1 cellular context compared by ENCODE assay signal in genomic region chr13:24644051-24644450, GRCh38.
TF ChIP-seq lines count a peak whose summit lies in the region.

No MANE protein-coding gene starts in this region.

TF ChIP-seq in IMR-90, 13 proteins besides CTCF, POLR2A, EP300 and RAD21:
- no peak for TF ChIP-seq FOS (IDR thresholded peaks at IDR 0.05; ENCODE audit: low read depth, low read length)
- TF ChIP-seq CHD1 (IDR thresholded peaks at IDR 0.05; ENCODE audit: low read depth, low read length), result no peak
- TF ChIP-seq CEBPB (IDR thresholded peaks at IDR 0.05; ENCODE audit: low read depth, low read length), result no peak
- TF ChIP-seq NFE2L2 (IDR thresholded peaks at IDR 0.05; ENCODE audit: low read depth, low read length), result no peak
- no peak for TF ChIP-seq USF2 (IDR thresholded peaks at IDR 0.05; ENCODE audit: low read depth, low read length)
- no peak for TF ChIP-seq ELK1 (IDR thresholded peaks at IDR 0.05; ENCODE audit: borderline replicate concordance, low read depth, low read length)
- TF ChIP-seq MAZ (IDR thresholded peaks at IDR 0.05; ENCODE audit: borderline replicate concordance, low read depth, low read length), result no peak
- no peak for TF ChIP-seq BHLHE40 (IDR thresholded peaks at IDR 0.05; ENCODE audit: low read depth, low read length)
- no peak for TF ChIP-seq MXI1 (IDR thresholded peaks at IDR 0.05; ENCODE audit: borderline replicate concordance, low read depth, low read length)
- TF ChIP-seq RCOR1 (IDR thresholded peaks at IDR 0.05; ENCODE audit: insufficient replicate concordance, low read length), result no peak
- TF ChIP-seq RFX5 (IDR thresholded peaks at IDR 0.05; ENCODE audit: low read depth, low read length), result no peak
